In the genomic region with DNA sequence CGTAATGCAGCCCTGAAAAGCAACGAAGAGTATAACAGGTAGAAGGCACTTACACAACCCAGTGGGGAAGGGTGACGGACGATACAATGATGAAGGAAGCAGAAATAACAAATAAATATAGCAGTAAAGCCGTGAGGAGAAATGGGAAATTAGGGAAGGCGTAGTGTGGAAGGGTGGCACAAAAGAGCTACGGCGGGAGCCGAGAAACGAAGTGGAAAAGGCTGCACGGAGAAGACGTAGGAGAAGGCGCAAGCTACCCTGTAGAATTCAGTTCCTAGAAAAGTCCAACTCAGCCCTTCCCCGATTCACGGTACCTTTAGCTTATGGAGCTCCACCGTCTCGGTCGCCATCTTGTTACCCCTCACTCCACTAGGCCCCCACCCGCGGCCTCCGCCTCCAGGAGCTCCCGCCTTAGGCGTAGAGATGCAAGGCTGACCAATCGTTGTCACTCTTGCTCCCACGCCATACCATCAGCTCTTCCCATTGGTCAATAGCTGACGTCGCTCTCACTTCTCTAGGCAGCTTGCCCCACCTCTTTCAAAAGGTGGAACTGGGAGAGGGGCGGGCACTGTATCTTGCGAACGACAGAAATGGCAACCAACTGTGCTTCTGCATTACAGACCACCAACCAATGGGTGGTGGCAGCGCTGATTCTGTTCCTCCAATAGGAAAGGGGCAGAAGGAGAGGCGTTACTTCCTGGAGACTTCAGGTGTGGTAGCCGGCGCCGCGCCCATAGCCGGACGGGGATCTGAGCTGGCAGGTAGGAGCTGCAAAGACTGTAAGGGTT, we compare ENCODE assay signal across 1 cellular context.
TF ChIP-seq lines count a peak whose summit lies in the region.

A gene with protein sequence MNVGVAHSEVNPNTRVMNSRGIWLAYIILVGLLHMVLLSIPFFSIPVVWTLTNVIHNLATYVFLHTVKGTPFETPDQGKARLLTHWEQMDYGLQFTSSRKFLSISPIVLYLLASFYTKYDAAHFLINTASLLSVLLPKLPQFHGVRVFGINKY (plus strand): TSS at position 690 of the 788 bp plus-strand sequence. CDS start 959 bp downstream, outside the sequence.
A gene with protein sequence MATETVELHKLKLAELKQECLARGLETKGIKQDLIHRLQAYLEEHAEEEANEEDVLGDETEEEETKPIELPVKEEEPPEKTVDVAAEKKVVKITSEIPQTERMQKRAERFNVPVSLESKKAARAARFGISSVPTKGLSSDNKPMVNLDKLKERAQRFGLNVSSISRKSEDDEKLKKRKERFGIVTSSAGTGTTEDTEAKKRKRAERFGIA (minus strand): TSS at position 373 of the 788 bp plus-strand sequence. CDS start 23 bp downstream, at position 350.

TF ChIP-seq in K562, 482 proteins besides CTCF, POLR2A, EP300 and RAD21 (continued from another document and continues in another):
- TF ChIP-seq, protein P1, sequence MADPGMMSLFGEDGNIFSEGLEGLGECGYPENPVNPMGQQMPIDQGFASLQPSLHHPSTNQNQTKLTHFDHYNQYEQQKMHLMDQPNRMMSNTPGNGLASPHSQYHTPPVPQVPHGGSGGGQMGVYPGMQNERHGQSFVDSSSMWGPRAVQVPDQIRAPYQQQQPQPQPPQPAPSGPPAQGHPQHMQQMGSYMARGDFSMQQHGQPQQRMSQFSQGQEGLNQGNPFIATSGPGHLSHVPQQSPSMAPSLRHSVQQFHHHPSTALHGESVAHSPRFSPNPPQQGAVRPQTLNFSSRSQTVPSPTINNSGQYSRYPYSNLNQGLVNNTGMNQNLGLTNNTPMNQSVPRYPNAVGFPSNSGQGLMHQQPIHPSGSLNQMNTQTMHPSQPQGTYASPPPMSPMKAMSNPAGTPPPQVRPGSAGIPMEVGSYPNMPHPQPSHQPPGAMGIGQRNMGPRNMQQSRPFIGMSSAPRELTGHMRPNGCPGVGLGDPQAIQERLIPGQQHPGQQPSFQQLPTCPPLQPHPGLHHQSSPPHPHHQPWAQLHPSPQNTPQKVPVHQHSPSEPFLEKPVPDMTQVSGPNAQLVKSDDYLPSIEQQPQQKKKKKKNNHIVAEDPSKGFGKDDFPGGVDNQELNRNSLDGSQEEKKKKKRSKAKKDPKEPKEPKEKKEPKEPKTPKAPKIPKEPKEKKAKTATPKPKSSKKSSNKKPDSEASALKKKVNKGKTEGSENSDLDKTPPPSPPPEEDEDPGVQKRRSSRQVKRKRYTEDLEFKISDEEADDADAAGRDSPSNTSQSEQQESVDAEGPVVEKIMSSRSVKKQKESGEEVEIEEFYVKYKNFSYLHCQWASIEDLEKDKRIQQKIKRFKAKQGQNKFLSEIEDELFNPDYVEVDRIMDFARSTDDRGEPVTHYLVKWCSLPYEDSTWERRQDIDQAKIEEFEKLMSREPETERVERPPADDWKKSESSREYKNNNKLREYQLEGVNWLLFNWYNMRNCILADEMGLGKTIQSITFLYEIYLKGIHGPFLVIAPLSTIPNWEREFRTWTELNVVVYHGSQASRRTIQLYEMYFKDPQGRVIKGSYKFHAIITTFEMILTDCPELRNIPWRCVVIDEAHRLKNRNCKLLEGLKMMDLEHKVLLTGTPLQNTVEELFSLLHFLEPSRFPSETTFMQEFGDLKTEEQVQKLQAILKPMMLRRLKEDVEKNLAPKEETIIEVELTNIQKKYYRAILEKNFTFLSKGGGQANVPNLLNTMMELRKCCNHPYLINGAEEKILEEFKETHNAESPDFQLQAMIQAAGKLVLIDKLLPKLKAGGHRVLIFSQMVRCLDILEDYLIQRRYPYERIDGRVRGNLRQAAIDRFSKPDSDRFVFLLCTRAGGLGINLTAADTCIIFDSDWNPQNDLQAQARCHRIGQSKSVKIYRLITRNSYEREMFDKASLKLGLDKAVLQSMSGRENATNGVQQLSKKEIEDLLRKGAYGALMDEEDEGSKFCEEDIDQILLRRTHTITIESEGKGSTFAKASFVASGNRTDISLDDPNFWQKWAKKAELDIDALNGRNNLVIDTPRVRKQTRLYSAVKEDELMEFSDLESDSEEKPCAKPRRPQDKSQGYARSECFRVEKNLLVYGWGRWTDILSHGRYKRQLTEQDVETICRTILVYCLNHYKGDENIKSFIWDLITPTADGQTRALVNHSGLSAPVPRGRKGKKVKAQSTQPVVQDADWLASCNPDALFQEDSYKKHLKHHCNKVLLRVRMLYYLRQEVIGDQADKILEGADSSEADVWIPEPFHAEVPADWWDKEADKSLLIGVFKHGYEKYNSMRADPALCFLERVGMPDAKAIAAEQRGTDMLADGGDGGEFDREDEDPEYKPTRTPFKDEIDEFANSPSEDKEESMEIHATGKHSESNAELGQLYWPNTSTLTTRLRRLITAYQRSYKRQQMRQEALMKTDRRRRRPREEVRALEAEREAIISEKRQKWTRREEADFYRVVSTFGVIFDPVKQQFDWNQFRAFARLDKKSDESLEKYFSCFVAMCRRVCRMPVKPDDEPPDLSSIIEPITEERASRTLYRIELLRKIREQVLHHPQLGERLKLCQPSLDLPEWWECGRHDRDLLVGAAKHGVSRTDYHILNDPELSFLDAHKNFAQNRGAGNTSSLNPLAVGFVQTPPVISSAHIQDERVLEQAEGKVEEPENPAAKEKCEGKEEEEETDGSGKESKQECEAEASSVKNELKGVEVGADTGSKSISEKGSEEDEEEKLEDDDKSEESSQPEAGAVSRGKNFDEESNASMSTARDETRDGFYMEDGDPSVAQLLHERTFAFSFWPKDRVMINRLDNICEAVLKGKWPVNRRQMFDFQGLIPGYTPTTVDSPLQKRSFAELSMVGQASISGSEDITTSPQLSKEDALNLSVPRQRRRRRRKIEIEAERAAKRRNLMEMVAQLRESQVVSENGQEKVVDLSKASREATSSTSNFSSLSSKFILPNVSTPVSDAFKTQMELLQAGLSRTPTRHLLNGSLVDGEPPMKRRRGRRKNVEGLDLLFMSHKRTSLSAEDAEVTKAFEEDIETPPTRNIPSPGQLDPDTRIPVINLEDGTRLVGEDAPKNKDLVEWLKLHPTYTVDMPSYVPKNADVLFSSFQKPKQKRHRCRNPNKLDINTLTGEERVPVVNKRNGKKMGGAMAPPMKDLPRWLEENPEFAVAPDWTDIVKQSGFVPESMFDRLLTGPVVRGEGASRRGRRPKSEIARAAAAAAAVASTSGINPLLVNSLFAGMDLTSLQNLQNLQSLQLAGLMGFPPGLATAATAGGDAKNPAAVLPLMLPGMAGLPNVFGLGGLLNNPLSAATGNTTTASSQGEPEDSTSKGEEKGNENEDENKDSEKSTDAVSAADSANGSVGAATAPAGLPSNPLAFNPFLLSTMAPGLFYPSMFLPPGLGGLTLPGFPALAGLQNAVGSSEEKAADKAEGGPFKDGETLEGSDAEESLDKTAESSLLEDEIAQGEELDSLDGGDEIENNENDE (IDR thresholded peaks at IDR 0.05; ENCODE audit: low read depth, low read length), result no peak
- TF ChIP-seq, protein P2, sequence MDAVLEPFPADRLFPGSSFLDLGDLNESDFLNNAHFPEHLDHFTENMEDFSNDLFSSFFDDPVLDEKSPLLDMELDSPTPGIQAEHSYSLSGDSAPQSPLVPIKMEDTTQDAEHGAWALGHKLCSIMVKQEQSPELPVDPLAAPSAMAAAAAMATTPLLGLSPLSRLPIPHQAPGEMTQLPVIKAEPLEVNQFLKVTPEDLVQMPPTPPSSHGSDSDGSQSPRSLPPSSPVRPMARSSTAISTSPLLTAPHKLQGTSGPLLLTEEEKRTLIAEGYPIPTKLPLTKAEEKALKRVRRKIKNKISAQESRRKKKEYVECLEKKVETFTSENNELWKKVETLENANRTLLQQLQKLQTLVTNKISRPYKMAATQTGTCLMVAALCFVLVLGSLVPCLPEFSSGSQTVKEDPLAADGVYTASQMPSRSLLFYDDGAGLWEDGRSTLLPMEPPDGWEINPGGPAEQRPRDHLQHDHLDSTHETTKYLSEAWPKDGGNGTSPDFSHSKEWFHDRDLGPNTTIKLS (IDR thresholded peaks at IDR 0.05; ENCODE audit: borderline replicate concordance, low read depth), result 0 out of 2 replicates have a peak, but pooled peaks have one; percentile 28
- TF ChIP-seq SIN3B (IDR thresholded peaks at IDR 0.05; ENCODE audit: low read depth) (peak; percentile 58; the same call in 1 of the 2 replicates), MLX (CRISPR knock-in tag; conservative IDR thresholded peaks at IDR 0.05) (0 out of 4 replicates have a peak, but pooled peaks of 1 of the 2 experiments have one; percentile 85), ARID3A (IDR thresholded peaks at IDR 0.05; ENCODE audit: borderline replicate concordance, low read depth, low read length) (no peak), PCBP2 (IDR thresholded peaks at IDR 0.05; ENCODE audit: low read depth, low read length, poor library complexity, severe bottlenecking) (no peak), SMARCA5 (IDR thresholded peaks at IDR 0.05) (0 out of 2 replicates have a peak, but pooled peaks have one; percentile 21), KLF16 (IDR thresholded peaks at IDR 0.05) (no peak), PYGO2 (tag; IDR thresholded peaks at IDR 0.05) (no peak), STAT5A (IDR thresholded peaks at IDR 0.05; ENCODE audit: borderline replicate concordance, low read length) (no peak), MTA2 (IDR thresholded peaks at IDR 0.05; ENCODE audit: low read depth) (no peak), PCBP1 (IDR thresholded peaks at IDR 0.05; ENCODE audit: low read depth, low read length, poor library complexity, severe bottlenecking) (no peak), SFPQ (IDR thresholded peaks at IDR 0.05; ENCODE audit: low read depth, low read length) (no peak), ZNF75A (CRISPR knock-in tag; IDR thresholded peaks at IDR 0.05) (no peak), SAFB (IDR thresholded peaks at IDR 0.05; ENCODE audit: borderline replicate concordance, low read depth, low read length) (no peak)
- TF ChIP-seq, protein P3, sequence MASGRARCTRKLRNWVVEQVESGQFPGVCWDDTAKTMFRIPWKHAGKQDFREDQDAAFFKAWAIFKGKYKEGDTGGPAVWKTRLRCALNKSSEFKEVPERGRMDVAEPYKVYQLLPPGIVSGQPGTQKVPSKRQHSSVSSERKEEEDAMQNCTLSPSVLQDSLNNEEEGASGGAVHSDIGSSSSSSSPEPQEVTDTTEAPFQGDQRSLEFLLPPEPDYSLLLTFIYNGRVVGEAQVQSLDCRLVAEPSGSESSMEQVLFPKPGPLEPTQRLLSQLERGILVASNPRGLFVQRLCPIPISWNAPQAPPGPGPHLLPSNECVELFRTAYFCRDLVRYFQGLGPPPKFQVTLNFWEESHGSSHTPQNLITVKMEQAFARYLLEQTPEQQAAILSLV (tag; IDR thresholded peaks at IDR 0.05), result no peak
- TF ChIP-seq, protein P4, sequence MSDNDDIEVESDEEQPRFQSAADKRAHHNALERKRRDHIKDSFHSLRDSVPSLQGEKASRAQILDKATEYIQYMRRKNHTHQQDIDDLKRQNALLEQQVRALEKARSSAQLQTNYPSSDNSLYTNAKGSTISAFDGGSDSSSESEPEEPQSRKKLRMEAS (CRISPR knock-in tag; IDR thresholded peaks at IDR 0.05), result no peak
